In genomic region chr18:63586966-63587365, GRCh38 we compare ENCODE assay signal across 29 cellular contexts. TPM values are rescaled to one million over a fixed set of nuclear protein-coding genes. Genes with fewer than 3 reads are reported as not detected.
"Had no signal": no experiment of that assay in that cellular context is flagged by ENCODE, and none has a peak within 500 bp of the region (broad histone marks: within the 10 kb centered on the region; RNA-seq: fewer than 3 reads in every experiment).

SERPINB13 (plus strand) TSS chr18:63587343; CDS start chr18:63588668, 1,325 bp downstream.

- ATAC-seq: activated CD4-positive, alpha-beta T cell treated with anti-CD3 and anti-CD28 coated beads for 36 hours; activated naive CD4-positive, alpha-beta T cell treated with anti-CD3 and anti-CD28 coated beads, Interleukin-2, amount 50 U/mL, for 72 hours; activated T-helper 17 cell treated with anti-CD3 and anti-CD28 coated beads, Interleukin-2, amount 50 U/mL, for 72 hours; effector memory CD8-positive, alpha-beta T cell; left lung; natural killer cell; psoas muscle; right cardiac atrium; stimulated activated naive CD8-positive, alpha-beta T cell treated with anti-CD3 and anti-CD28 coated beads, Interleukin-15, amount 100 ng/mL, for 72 hours; T-helper 17 cell had no signal

- H2AFZ ChIP-seq: hepatocyte had no signal

- H3K79me2 ChIP-seq: hepatocyte had no signal

- H3K4me2 ChIP-seq: hepatocyte had no signal

- DNase-seq: activated B cell treated with CpG ODN at 0.5 μM for 24 hours; activated CD4-positive, alpha-beta T cell treated with anti-CD3 and anti-CD28 coated beads for 36 hours; activated CD4-positive, alpha-beta T cell treated with anti-CD3 and anti-CD28 coated beads, Interleukin-2, amount 50 U/mL, for 4 hours; activated CD8-positive, alpha-beta memory T cell treated with anti-CD3 and anti-CD28 coated beads for 24 hours; activated CD8-positive, alpha-beta memory T cell treated with anti-CD3 and anti-CD28 coated beads, Interleukin-2, amount 50 U/mL, for 4 hours; activated T-cell treated with anti-CD3 and anti-CD28 coated beads, Interleukin-2, amount 50 U/mL, for 24 hours; aorta; dorsolateral prefrontal cortex; effector memory CD8-positive, alpha-beta T cell; foreskin fibroblast; immature natural killer cell; kidney glomerular epithelial cell; left lung; midbrain; natural killer cell; psoas muscle; right cardiac atrium; stimulated activated CD4-positive, alpha-beta T cell treated with anti-CD3 and anti-CD28 coated beads, Interleukin-1b, Interleukin-23, amount 100 ng/mL, for 48 hours; stimulated activated naive CD8-positive, alpha-beta T cell treated with anti-CD3 and anti-CD28 coated beads, Interleukin-15, amount 100 ng/mL, for 72 hours; T-helper 17 cell; transverse colon; uterus had no signal

- H3K27me3 ChIP-seq: hepatocyte, left lung, transverse colon, uterus had no signal

- H3K4me1 ChIP-seq: psoas muscle, transverse colon, uterus had no signal

- H3K9me3 ChIP-seq: psoas muscle, transverse colon, uterus had no signal

- H3K4me3 ChIP-seq: dorsolateral prefrontal cortex, hepatocyte, left lung, psoas muscle, transverse colon, uterus had no signal

- H3K36me3 ChIP-seq: left lung, transverse colon, uterus had no signal

- H3K27ac ChIP-seq: dorsolateral prefrontal cortex, hepatocyte, left lung, psoas muscle, transverse colon, uterus had no signal

RNA-seq across cellular contexts. Expression of gene SERPINB13, which starts in this region (rescaled TPM):
- total RNA-seq: activated B cell treated with CpG ODN at 0.5 μM for 24 hours; activated CD4-positive, alpha-beta T cell treated with anti-CD3 and anti-CD28 coated beads for 36 hours; activated naive CD4-positive, alpha-beta T cell treated with anti-CD3 and anti-CD28 coated beads, Interleukin-2, amount 50 U/mL, for 72 hours; activated T-helper 17 cell treated with anti-CD3 and anti-CD28 coated beads, Interleukin-2, amount 50 U/mL, for 72 hours; aorta; endothelial cell of umbilical vein; fibroblast of lung; hepatocyte; left lung; lung microvascular endothelial cell; natural killer cell; osteocyte; psoas muscle; right cardiac atrium; T-helper 17 cell; uterus had no signal
- polyA plus RNA-seq: endothelial cell of umbilical vein, fibroblast of lung, immature natural killer cell, psoas muscle, right cardiac atrium had no signal
